In the genomic region with DNA sequence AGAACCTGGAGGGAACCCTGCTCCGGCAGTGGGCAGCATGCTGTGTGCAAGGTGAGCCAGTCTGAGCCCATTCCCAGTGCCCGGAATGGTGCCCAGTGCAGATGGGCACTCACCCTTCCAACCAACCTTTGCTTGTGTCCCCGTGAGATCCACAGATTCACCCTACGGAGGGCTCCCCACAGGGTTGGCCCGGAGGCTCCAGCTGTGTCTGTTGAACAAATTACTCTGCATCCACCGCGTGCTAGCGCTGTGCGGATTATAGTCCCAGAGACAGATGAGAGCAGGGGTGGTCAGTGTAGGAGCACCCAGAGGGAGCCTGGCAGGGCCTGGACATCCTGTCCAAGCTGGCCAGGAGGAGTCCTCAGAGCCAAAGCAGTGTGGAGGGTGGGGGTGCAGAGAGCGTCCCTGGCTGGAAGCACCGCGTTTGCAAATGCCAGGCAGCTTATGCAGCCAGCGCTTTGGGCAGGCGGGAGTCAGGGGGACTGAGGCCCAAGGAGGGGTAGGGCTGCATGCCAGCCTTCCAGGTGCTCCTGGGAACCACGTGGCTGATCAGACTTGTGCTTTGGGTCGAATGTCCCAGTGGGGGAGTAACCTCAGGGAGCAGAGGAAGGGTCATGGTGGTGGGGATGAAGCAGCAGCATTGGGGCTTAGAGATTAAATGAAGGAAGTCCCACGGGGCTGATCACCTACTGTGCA, we compare ENCODE assay signal across 9 cellular contexts.
DNase-seq lines count a peak whose midpoint lies in the region; ATAC-seq and TF ChIP-seq lines count a peak whose summit lies in the region.
"Had no signal": no experiment of that assay in that cellular context is flagged by ENCODE, and none has a peak within 500 bp of the region (broad histone marks: within the 10 kb centered on the region; RNA-seq: fewer than 3 reads in every experiment).

No MANE protein-coding gene starts in this region.

- POLR2A ChIA-PET in activated CD4-positive, alpha-beta memory T cell treated with anti-CD3 and anti-CD28 coated beads for 36 hours (lab: Charles Lee): no interaction called here
- POLR2A ChIA-PET in activated CD4-positive, alpha-beta memory T cell treated with anti-CD3 and anti-CD28 coated beads, Interleukin-2, amount 10 ng/mL, durations not matched to agents 7 days and 5 days (lab: Charles Lee): no interaction called here

- no peak overlapping the region for H3K27ac Mint-ChIP-seq in activated CD4-positive, alpha-beta memory T cell treated with anti-CD3 and anti-CD28 coated beads for 36 hours
- H3K27ac Mint-ChIP-seq in activated CD4-positive, alpha-beta memory T cell treated with anti-CD3 and anti-CD28 coated beads, Interleukin-2, amount 10 ng/mL, durations not matched to agents 7 days and 5 days: no peak overlapping the region
- peak overlapping the region; percentile 84 for H3K27ac Mint-ChIP-seq in activated T-helper 17 cell treated with anti-CD3 and anti-CD28 coated beads, Interleukin-2, amount 50 U/mL, for 72 hours

- H3K36me3 Mint-ChIP-seq in activated CD4-positive, alpha-beta memory T cell treated with anti-CD3 and anti-CD28 coated beads for 36 hours: no peaks in the 10 kb centered on the region
- no peaks in the 10 kb centered on the region for H3K36me3 Mint-ChIP-seq in activated CD4-positive, alpha-beta memory T cell treated with anti-CD3 and anti-CD28 coated beads, Interleukin-2, amount 10 ng/mL, durations not matched to agents 7 days and 5 days (ENCODE audit: low read depth)
- no peaks in the 10 kb centered on the region for H3K36me3 Mint-ChIP-seq in activated T-helper 17 cell treated with anti-CD3 and anti-CD28 coated beads, Interleukin-2, amount 50 U/mL, for 72 hours (ENCODE audit: low read depth)

- peak; percentile 7 for DNase-seq in activated CD4-positive, alpha-beta memory T cell treated with anti-CD3 and anti-CD28 coated beads for 36 hours
- no peak for DNase-seq in activated CD4-positive, alpha-beta memory T cell treated with anti-CD3 and anti-CD28 coated beads, Interleukin-2, amount 10 ng/mL, durations not matched to agents 7 days and 5 days
- DNase-seq in left lobe of liver (ENCODE audit: low spot score) (peak; percentile 35), NCI-H446 (lab: John Stamatoyannopoulos, UW) (no peak), NCI-H82 (lab: John Stamatoyannopoulos, UW) (no peak)
- DNase-seq in stimulated activated naive CD8-positive, alpha-beta T cell treated with anti-CD3 and anti-CD28 coated beads, Interleukin-15, Interleukin-2, amounts not matched to agents 100 U/mL and 50 U/mL, for 24 hours: peak; percentile 1
- DNase-seq: HCEC 1CT had no signal

- ATAC-seq in activated T-helper 17 cell treated with anti-CD3 and anti-CD28 coated beads, Interleukin-2, amount 50 U/mL, for 72 hours (replicated peaks): no peak
- ATAC-seq in left lobe of liver: no peak
- no peak for ATAC-seq in stimulated activated naive CD8-positive, alpha-beta T cell treated with anti-CD3 and anti-CD28 coated beads, Interleukin-15, Interleukin-2, amounts not matched to agents 100 U/mL and 50 U/mL, for 24 hours
- no peak for ATAC-seq in SK-N-SH treated with all-trans-retinoic acid at 6 μM for 48 hours

- intact Hi-C loops in activated CD4-positive, alpha-beta memory T cell treated with anti-CD3 and anti-CD28 coated beads for 36 hours (cut with micrococcal nuclease): loop anchor here (10.0 kb wide), 1 partner anchor 331 kb away; no protein-coding TSS in a partner anchor

- no peak overlapping the region for H3K4me3 Mint-ChIP-seq in activated CD4-positive, alpha-beta memory T cell treated with anti-CD3 and anti-CD28 coated beads for 36 hours
- H3K4me3 Mint-ChIP-seq in activated CD4-positive, alpha-beta memory T cell treated with anti-CD3 and anti-CD28 coated beads, Interleukin-2, amount 10 ng/mL, durations not matched to agents 7 days and 5 days: no peak overlapping the region
- peak overlapping the region; percentile 27 for H3K4me3 Mint-ChIP-seq in activated T-helper 17 cell treated with anti-CD3 and anti-CD28 coated beads, Interleukin-2, amount 50 U/mL, for 72 hours

- no peaks in the 10 kb centered on the region for H3K9me3 Mint-ChIP-seq in activated CD4-positive, alpha-beta memory T cell treated with anti-CD3 and anti-CD28 coated beads for 36 hours
- H3K9me3 Mint-ChIP-seq in activated CD4-positive, alpha-beta memory T cell treated with anti-CD3 and anti-CD28 coated beads, Interleukin-2, amount 10 ng/mL, durations not matched to agents 7 days and 5 days: no peaks in the 10 kb centered on the region
- no peaks in the 10 kb centered on the region for H3K9me3 Mint-ChIP-seq in activated T-helper 17 cell treated with anti-CD3 and anti-CD28 coated beads, Interleukin-2, amount 50 U/mL, for 72 hours

- peaks cover 19% of the 10 kb centered on the region for H3K4me1 Mint-ChIP-seq in activated CD4-positive, alpha-beta memory T cell treated with anti-CD3 and anti-CD28 coated beads for 36 hours (ENCODE audit: low read depth)
- H3K4me1 Mint-ChIP-seq in activated CD4-positive, alpha-beta memory T cell treated with anti-CD3 and anti-CD28 coated beads, Interleukin-2, amount 10 ng/mL, durations not matched to agents 7 days and 5 days: peaks cover 12% of the 10 kb centered on the region
- no peaks in the 10 kb centered on the region for H3K4me1 Mint-ChIP-seq in activated T-helper 17 cell treated with anti-CD3 and anti-CD28 coated beads, Interleukin-2, amount 50 U/mL, for 72 hours

- H3K27me3 Mint-ChIP-seq in activated CD4-positive, alpha-beta memory T cell treated with anti-CD3 and anti-CD28 coated beads for 36 hours: no peaks in the 10 kb centered on the region
- H3K27me3 Mint-ChIP-seq in activated CD4-positive, alpha-beta memory T cell treated with anti-CD3 and anti-CD28 coated beads, Interleukin-2, amount 10 ng/mL, durations not matched to agents 7 days and 5 days: no peaks in the 10 kb centered on the region
- H3K27me3 Mint-ChIP-seq in activated T-helper 17 cell treated with anti-CD3 and anti-CD28 coated beads, Interleukin-2, amount 50 U/mL, for 72 hours: no peaks in the 10 kb centered on the region

- CTCF ChIA-PET in activated CD4-positive, alpha-beta memory T cell treated with anti-CD3 and anti-CD28 coated beads for 36 hours (lab: Charles Lee): interaction anchor here (0.6 kb wide), 1 partner anchor 38 kb away, joined by 3 read pairs; no protein-coding TSS in a partner anchor
- CTCF ChIA-PET in activated CD4-positive, alpha-beta memory T cell treated with anti-CD3 and anti-CD28 coated beads, Interleukin-2, amount 10 ng/mL, durations not matched to agents 7 days and 5 days (lab: Charles Lee): no interaction called here

TF ChIP-seq in SK-N-SH treated with all-trans-retinoic acid at 6 μM for 48 hours, 23 proteins besides CTCF, POLR2A, EP300 and RAD21:
- no peak for TF ChIP-seq ZFP30 (CRISPR knock-in tag; IDR thresholded peaks at IDR 0.05)
- no peak for TF ChIP-seq TCF4 (CRISPR knock-in tag; IDR thresholded peaks at IDR 0.05; ENCODE audit: borderline replicate concordance)
- no peak for TF ChIP-seq ZFP3 (CRISPR knock-in tag; IDR thresholded peaks at IDR 0.05)
- TF ChIP-seq, protein P1, sequence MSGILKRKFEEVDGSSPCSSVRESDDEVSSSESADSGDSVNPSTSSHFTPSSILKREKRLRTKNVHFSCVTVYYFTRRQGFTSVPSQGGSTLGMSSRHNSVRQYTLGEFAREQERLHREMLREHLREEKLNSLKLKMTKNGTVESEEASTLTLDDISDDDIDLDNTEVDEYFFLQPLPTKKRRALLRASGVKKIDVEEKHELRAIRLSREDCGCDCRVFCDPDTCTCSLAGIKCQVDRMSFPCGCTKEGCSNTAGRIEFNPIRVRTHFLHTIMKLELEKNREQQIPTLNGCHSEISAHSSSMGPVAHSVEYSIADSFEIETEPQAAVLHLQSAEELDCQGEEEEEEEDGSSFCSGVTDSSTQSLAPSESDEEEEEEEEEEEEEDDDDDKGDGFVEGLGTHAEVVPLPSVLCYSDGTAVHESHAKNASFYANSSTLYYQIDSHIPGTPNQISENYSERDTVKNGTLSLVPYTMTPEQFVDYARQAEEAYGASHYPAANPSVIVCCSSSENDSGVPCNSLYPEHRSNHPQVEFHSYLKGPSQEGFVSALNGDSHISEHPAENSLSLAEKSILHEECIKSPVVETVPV (CRISPR knock-in tag; IDR thresholded peaks at IDR 0.05): no peak
- no peak for TF ChIP-seq BACH2 (CRISPR knock-in tag; IDR thresholded peaks at IDR 0.05; ENCODE audit: borderline replicate concordance)
- no peak for TF ChIP-seq ZNF70 (CRISPR knock-in tag; IDR thresholded peaks at IDR 0.05)
- TF ChIP-seq ZC3H10 (CRISPR knock-in tag; IDR thresholded peaks at IDR 0.05): no peak

Comparison
In these comparisons a context has a peak if more than half of its experiments do, and no peak if none do; other contexts are left out.
1. DNase-seq: peak in activated CD4-positive, alpha-beta memory T cell treated with anti-CD3 and anti-CD28 coated beads for 36 hours (single experiment), left lobe of liver (single experiment) and stimulated activated naive CD8-positive, alpha-beta T cell treated with anti-CD3 and anti-CD28 coated beads, Interleukin-15, Interleukin-2, amounts not matched to agents 100 U/mL and 50 U/mL, for 24 hours (single experiment); none in activated CD4-positive, alpha-beta memory T cell treated with anti-CD3 and anti-CD28 coated beads, Interleukin-2, amount 10 ng/mL, durations not matched to agents 7 days and 5 days (single experiment), NCI-H446 (0 of 2) and NCI-H82 (single experiment).